Comparison of ENCODE assay signal across 8 cellular contexts in the genomic region with DNA sequence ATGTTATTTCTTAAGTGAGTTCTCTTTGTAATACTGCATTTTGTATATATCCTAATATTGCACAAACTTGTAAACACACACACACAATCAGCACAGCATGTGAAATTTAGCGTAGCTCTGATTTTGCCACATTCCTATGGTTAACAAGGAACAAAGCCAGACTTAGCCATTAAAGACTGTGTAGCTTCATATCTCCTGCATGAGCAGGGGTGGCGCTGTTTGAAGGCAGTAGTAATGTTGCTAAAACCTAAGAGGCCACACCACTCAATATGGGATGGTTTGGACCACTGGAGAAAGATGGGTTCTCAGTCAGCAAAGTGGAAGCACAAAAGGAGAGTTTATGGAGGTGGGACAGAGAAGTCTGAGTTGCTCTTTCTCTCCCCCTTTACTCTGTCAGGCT.
A peak's percentile ranks its signal among the peaks of the same experiment; 100 is the strongest.
DNase-seq lines count a peak whose midpoint lies in the region; ATAC-seq and TF ChIP-seq lines count a peak whose summit lies in the region.

No MANE protein-coding gene starts in this region.

- ATAC-seq in GM18909 (IDR thresholded peaks at IDR 0.05; ENCODE audit: poor library complexity, unreplicated experiment), result peak; percentile 50
- ATAC-seq in HG03439 (IDR thresholded peaks at IDR 0.05; ENCODE audit: unreplicated experiment), result no peak

- no peaks in the 10 kb centered on the region for H3K36me3 ChIP-seq in tibial nerve

- H3K4me3 ChIP-seq in AG04450 (ENCODE audit: low read depth, low read length) (no peak overlapping the region), tibial nerve (no peak overlapping the region)

- peak; percentile 51 for TF ChIP-seq CTCF in AG04450 (IDR thresholded peaks at IDR 0.05; ENCODE audit: low read depth, low read length)
- no peak for TF ChIP-seq CTCF in tibial nerve (IDR thresholded peaks at IDR 0.05)

- DNase-seq in AG04450 (ENCODE audit: low read depth, low spot score) (no peak), NCI-H226 (peak; percentile 18), fibroblast of gingiva (ENCODE audit: low read depth) (peak; percentile 82), tibial nerve (ENCODE audit: low spot score in 2 of 2) (no peak), epidermal melanocyte (ENCODE audit: insufficient read length, low spot score) (no peak)
- no peak for DNase-seq in effector CD8-positive, alpha-beta T cell (lab: John Stamatoyannopoulos, UW)

- TF ChIP-seq EP300 in tibial nerve (IDR thresholded peaks at IDR 0.05), result no peak

- CTCF ChIA-PET in AG04450 (lab: Charles Lee), result interaction anchor here (0.6 to 1.3 kb wide), 8 partner anchors 8 to 520 kb away, joined by 3 to 5 read pairs (median 3); no protein-coding TSS in a partner anchor

- no peaks in the 10 kb centered on the region for H3K4me1 ChIP-seq in tibial nerve

- H3K9me3 ChIP-seq in AG04450 (ENCODE audit: control insufficient read depth, insufficient read depth, low read length) (no peaks in the 10 kb centered on the region), tibial nerve (no peaks in the 10 kb centered on the region)

- WGBS in tibial nerve, 2 donors, result 77% methylated on average over 2 of the region's 2 CpGs

- no peak for TF ChIP-seq POLR2A in tibial nerve (IDR thresholded peaks at IDR 0.05)

- H3K27ac ChIP-seq in AG04450 (ENCODE audit: low read depth, low read length) (no peak overlapping the region), tibial nerve (no peak overlapping the region)

- POLR2A ChIA-PET in AG04450 (lab: Yijun Ruan, JAX), result no interaction called here

- H3K27me3 ChIP-seq in AG04450 (ENCODE audit: control insufficient read depth, insufficient read depth, low read length) (no peaks in the 10 kb centered on the region), tibial nerve (no peaks in the 10 kb centered on the region)

Comparison
In these comparisons a context has a peak if more than half of its experiments do, and no peak if none do; other contexts are left out.
1. DNase-seq: peak in NCI-H226 (single experiment) and fibroblast of gingiva (single experiment); none in AG04450 (single experiment), tibial nerve (0 of 2), effector CD8-positive, alpha-beta T cell (single experiment) and epidermal melanocyte (single experiment).